ENCODE assay signal across 19 cellular contexts in genomic region chr17:51147641-51148040, GRCh38. TPM values are rescaled to one million over a fixed set of nuclear protein-coding genes. Genes with fewer than 3 reads are reported as not detected.
DNase-seq lines count a peak whose midpoint lies in the region; ATAC-seq, FAIRE-seq and TF ChIP-seq lines count a peak whose summit lies in the region.
"Had no signal": no experiment of that assay in that cellular context is flagged by ENCODE, and none has a peak within 500 bp of the region (broad histone marks: within the 10 kb centered on the region; RNA-seq: fewer than 3 reads in every experiment).

No MANE protein-coding gene starts in this region.

- no peak for TF ChIP-seq POLR2A in endothelial cell of umbilical vein (IDR thresholded peaks at IDR 0.05; ENCODE audit: low read depth, low read length)

- dilution Hi-C loops in endothelial cell of umbilical vein (cut with MboI; ENCODE audit: extremely low pct_ligation_motif_present, low sequenced_read_pairs): no loop called here

- H3K27me3 Mint-ChIP-seq in activated CD8-positive, alpha-beta T cell treated with anti-CD3 and anti-CD28 coated beads for 36 hours: no peaks in the 10 kb centered on the region
- H3K27me3 Mint-ChIP-seq in activated CD8-positive, alpha-beta T cell treated with anti-CD3 and anti-CD28 coated beads, Interleukin-2, amount 10 ng/mL, durations not matched to agents 7 days and 5 days (ENCODE audit: low read depth): no peaks in the 10 kb centered on the region
- H3K27me3 Mint-ChIP-seq: CD8-positive, alpha-beta memory T cell had no signal

- peak overlapping the region; percentile 64 for H3K27ac Mint-ChIP-seq in activated CD8-positive, alpha-beta T cell treated with anti-CD3 and anti-CD28 coated beads for 36 hours
- H3K27ac Mint-ChIP-seq in activated CD8-positive, alpha-beta T cell treated with anti-CD3 and anti-CD28 coated beads, Interleukin-2, amount 10 ng/mL, durations not matched to agents 7 days and 5 days: no peak overlapping the region

- no peaks in the 10 kb centered on the region for H4K20me1 ChIP-seq in endothelial cell of umbilical vein (replicated peaks; ENCODE audit: control insufficient read depth, extremely low read depth, insufficient read depth, low read length)

- POLR2A ChIA-PET in activated CD8-positive, alpha-beta T cell treated with anti-CD3 and anti-CD28 coated beads for 36 hours (lab: Charles Lee): interaction anchor here (1.0 kb wide), 1 partner anchor 27 kb away, joined by 4 read pairs; the partner anchor contains the start of gene SPAG9
- POLR2A ChIA-PET in activated CD8-positive, alpha-beta T cell treated with anti-CD3 and anti-CD28 coated beads, Interleukin-2, amount 10 ng/mL, durations not matched to agents 7 days and 5 days (lab: Charles Lee): interaction anchor here (1.0 kb wide), 1 partner anchor 27 kb away, joined by 3 read pairs; the partner anchor contains the start of gene SPAG9
- POLR2A ChIA-PET in endothelial cell of umbilical vein (lab: Charles Lee): interaction anchor here (0.7 kb wide), 1 partner anchor 147 kb away, joined by 3 read pairs; no protein-coding TSS in a partner anchor

- H3K4me2 ChIP-seq in endothelial cell of umbilical vein (ENCODE audit: insufficient read depth, low read length): no peak overlapping the region

- H3K4me3 Mint-ChIP-seq in activated CD8-positive, alpha-beta T cell treated with anti-CD3 and anti-CD28 coated beads for 36 hours: no peak overlapping the region
- no peak overlapping the region for H3K4me3 Mint-ChIP-seq in activated CD8-positive, alpha-beta T cell treated with anti-CD3 and anti-CD28 coated beads, Interleukin-2, amount 10 ng/mL, durations not matched to agents 7 days and 5 days
- H3K4me3 Mint-ChIP-seq: CD8-positive, alpha-beta memory T cell had no signal

- H3K27ac ChIP-seq in endothelial cell of umbilical vein (ENCODE audit: insufficient read depth, low read depth, low read length) (no peak overlapping the region), psoas muscle (no peak overlapping the region)
- H3K27ac ChIP-seq: brain microvascular endothelial cell, dorsolateral prefrontal cortex had no signal

- H3K4me3 ChIP-seq in endothelial cell of umbilical vein (replicated peaks in 1 of 3; ENCODE audit: insufficient read depth in 1 of 3, low read depth in 1 of 3, low read length in 3 of 3): no peak overlapping the region
- no peak overlapping the region for H3K4me3 ChIP-seq in psoas muscle
- H3K4me3 ChIP-seq: dorsolateral prefrontal cortex had no signal

- H3K9me3 ChIP-seq in endothelial cell of umbilical vein (replicated peaks; ENCODE audit: control insufficient read depth, insufficient read depth, low read length): no peaks in the 10 kb centered on the region
- no peaks in the 10 kb centered on the region for H3K9me3 ChIP-seq in psoas muscle

- BruUV-seq in endothelial cell of umbilical vein (replicated peaks; lab: Mats Ljungman, UMichigan): no TSS peak

- no peaks in the 10 kb centered on the region for H3K79me2 ChIP-seq in endothelial cell of umbilical vein (ENCODE audit: control insufficient read depth, insufficient read depth, low read length)

- H3K27me3 ChIP-seq in endothelial cell of umbilical vein (ENCODE audit: control insufficient read depth in 2 of 2, insufficient read depth in 2 of 2, low read length in 2 of 2) (no peaks in the 10 kb centered on the region), psoas muscle (ENCODE audit: insufficient read depth in 3 of 3, low read length in 2 of 3) (no peaks in the 10 kb centered on the region)
- H3K27me3 ChIP-seq: brain microvascular endothelial cell, dorsolateral prefrontal cortex had no signal

- no peak overlapping the region for H3K9ac ChIP-seq in endothelial cell of umbilical vein (replicated peaks; ENCODE audit: extremely low read depth, insufficient read depth, low read length)

- DNase-seq in activated CD8-positive, alpha-beta T cell treated with anti-CD3 and anti-CD28 coated beads for 36 hours: peak; percentile 21
- no peak for DNase-seq in activated CD8-positive, alpha-beta T cell treated with anti-CD3 and anti-CD28 coated beads, Interleukin-2, amount 10 ng/mL, durations not matched to agents 7 days and 5 days
- DNase-seq in M059J (ENCODE audit: low read depth) (peak; percentile 46), endothelial cell of umbilical vein (ENCODE audit: low read depth, low spot score) (no peak), 8988T (no peak), psoas muscle (no peak)
- no peak for DNase-seq in stimulated activated naive CD8-positive, alpha-beta T cell treated with anti-CD3 and anti-CD28 coated beads, Interleukin-15, Interleukin-2, amounts not matched to agents 100 U/mL and 50 U/mL, for 24 hours
- DNase-seq: brain microvascular endothelial cell; CD8-positive, alpha-beta memory T cell; dorsolateral prefrontal cortex; KBM-7; NCI-H1417 treated with DMSO at 0.1 percent for 48 hours; NCI-H446 treated with DMSO at 0.1 percent for 48 hours; SHP77; stimulated activated CD4-positive, alpha-beta T cell treated with anti-CD3 and anti-CD28 coated beads, Interleukin-4, amount 100 ng/mL, for 24 hours; T-helper 9 cell had no signal

- H3K36me3 Mint-ChIP-seq in activated CD8-positive, alpha-beta T cell treated with anti-CD3 and anti-CD28 coated beads for 36 hours (ENCODE audit: low read depth): no peaks in the 10 kb centered on the region
- H3K36me3 Mint-ChIP-seq in activated CD8-positive, alpha-beta T cell treated with anti-CD3 and anti-CD28 coated beads, Interleukin-2, amount 10 ng/mL, durations not matched to agents 7 days and 5 days (ENCODE audit: low read depth): no peaks in the 10 kb centered on the region
- H3K36me3 Mint-ChIP-seq: CD8-positive, alpha-beta memory T cell had no signal

- 67 to 75% (median 73%) methylated on average over 4 of the region's 4 CpGs for WGBS in psoas muscle, 3 donors

- no peak overlapping the region for H2AFZ ChIP-seq in endothelial cell of umbilical vein (ENCODE audit: low read depth, low read length)

- intact Hi-C loops in activated CD8-positive, alpha-beta T cell treated with anti-CD3 and anti-CD28 coated beads for 36 hours (cut with micrococcal nuclease): no loop called here
- intact Hi-C loops in endothelial cell of umbilical vein (cut with micrococcal nuclease) (no loop called here), psoas muscle (cut with DNase I) (no loop called here)

- H3K4me1 ChIP-seq in endothelial cell of umbilical vein (ENCODE audit: control insufficient read depth, extremely low read depth, insufficient read depth, low read length): peaks cover 2% of the 10 kb centered on the region
- H3K4me1 ChIP-seq in psoas muscle: peaks cover 4% of the 10 kb centered on the region

- H3K4me1 Mint-ChIP-seq in activated CD8-positive, alpha-beta T cell treated with anti-CD3 and anti-CD28 coated beads for 36 hours (ENCODE audit: low read depth): peaks cover 15% of the 10 kb centered on the region
- H3K4me1 Mint-ChIP-seq in activated CD8-positive, alpha-beta T cell treated with anti-CD3 and anti-CD28 coated beads, Interleukin-2, amount 10 ng/mL, durations not matched to agents 7 days and 5 days (ENCODE audit: low read depth): peaks cover 4% of the 10 kb centered on the region
- H3K4me1 Mint-ChIP-seq: CD8-positive, alpha-beta memory T cell had no signal

- no peaks in the 10 kb centered on the region for H3K9me3 Mint-ChIP-seq in activated CD8-positive, alpha-beta T cell treated with anti-CD3 and anti-CD28 coated beads for 36 hours
- no peaks in the 10 kb centered on the region for H3K9me3 Mint-ChIP-seq in activated CD8-positive, alpha-beta T cell treated with anti-CD3 and anti-CD28 coated beads, Interleukin-2, amount 10 ng/mL, durations not matched to agents 7 days and 5 days (ENCODE audit: insufficient read depth)
- H3K9me3 Mint-ChIP-seq: CD8-positive, alpha-beta memory T cell had no signal

- CTCF ChIA-PET in activated CD8-positive, alpha-beta T cell treated with anti-CD3 and anti-CD28 coated beads for 36 hours (lab: Charles Lee): interaction anchor here (0.6 to 2.1 kb wide), 4 partner anchors 16 to 281 kb away, joined by 3 to 8 read pairs (median 3); partner anchors contain the start of gene TOB1
- CTCF ChIA-PET in activated CD8-positive, alpha-beta T cell treated with anti-CD3 and anti-CD28 coated beads, Interleukin-2, amount 10 ng/mL, durations not matched to agents 7 days and 5 days (lab: Charles Lee): interaction anchor here (3.2 kb wide), 1 partner anchor 148 kb away, joined by 14 read pairs; no protein-coding TSS in a partner anchor
- CTCF ChIA-PET in endothelial cell of umbilical vein (lab: Charles Lee): interaction anchor here (0.6 to 1.0 kb wide), 2 partner anchors 30 to 147 kb away, joined by 3 to 5 read pairs; no protein-coding TSS in a partner anchor

- H3K36me3 ChIP-seq in endothelial cell of umbilical vein (ENCODE audit: control insufficient read depth in 2 of 2, extremely low read depth in 1 of 2, insufficient read depth in 2 of 2, low read length in 2 of 2) (no peaks in the 10 kb centered on the region), psoas muscle (ENCODE audit: insufficient read depth in 1 of 2, low read depth in 1 of 2) (no peaks in the 10 kb centered on the region)
- H3K36me3 ChIP-seq: brain microvascular endothelial cell had no signal

- no peak for TF ChIP-seq CTCF in activated CD8-positive, alpha-beta T cell treated with anti-CD3 and anti-CD28 coated beads for 36 hours (IDR thresholded peaks at IDR 0.05)
- TF ChIP-seq CTCF in endothelial cell of umbilical vein (IDR thresholded peaks at IDR 0.05; ENCODE audit: extremely low read depth in 1 of 2, insufficient read depth in 1 of 2, low read depth in 1 of 2, low read length in 2 of 2) (no peak), psoas muscle (IDR thresholded peaks at IDR 0.05) (no peak)

- peak; percentile 4 for FAIRE-seq in endothelial cell of umbilical vein (lab: Jason Lieb, UNC)
- FAIRE-seq: GM12891 had no signal

- ATAC-seq in activated CD8-positive, alpha-beta T cell treated with anti-CD3 and anti-CD28 coated beads for 36 hours: peak; percentile 60
- no peak for ATAC-seq in activated CD8-positive, alpha-beta T cell treated with anti-CD3 and anti-CD28 coated beads, Interleukin-2, amount 10 ng/mL, durations not matched to agents 7 days and 5 days
- peak; percentile 52 for ATAC-seq in stimulated activated naive CD8-positive, alpha-beta T cell treated with anti-CD3 and anti-CD28 coated beads, Interleukin-15, Interleukin-2, amounts not matched to agents 100 U/mL and 50 U/mL, for 24 hours
- ATAC-seq in psoas muscle (no peak), HG03378 (IDR thresholded peaks at IDR 0.05; ENCODE audit: unreplicated experiment) (no peak)
- ATAC-seq: esophagus mucosa had no signal

- H3K9me1 ChIP-seq in endothelial cell of umbilical vein (replicated peaks; ENCODE audit: control insufficient read depth, extremely low read depth, insufficient read depth, low read length): no peaks in the 10 kb centered on the region

RNA-seq across cellular contexts. Expression of gene NME1, which starts 5.7 kb away (rescaled TPM):
- 100 to 1,000 TPM; 296 to 301 TPM for total RNA-seq in activated CD8-positive, alpha-beta T cell treated with anti-CD3 and anti-CD28 coated beads for 36 hours
- 100 to 1,000 TPM; 148 to 150 TPM for total RNA-seq in activated CD8-positive, alpha-beta T cell treated with anti-CD3 and anti-CD28 coated beads, Interleukin-2, amount 10 ng/mL, durations not matched to agents 7 days and 5 days
- 171 and 178 TPM in 2 replicates for total RNA-seq in M059J (2014; rRNA removed; shearing (Covaris generic))
- total RNA-seq in endothelial cell of umbilical vein (214 and 215 TPM in 2 replicates), psoas muscle (10 to 100 TPM; 29.3 to 75.0 (median 50.9) TPM)
- polyA plus RNA-seq in endothelial cell of umbilical vein (266 and 326 TPM in 2 replicates), psoas muscle (100 to 1,000 TPM in 1 of 3 donors, 10 to 100 TPM in 2; 55.8 to 328 (median 71.1) TPM)
- 315 and 403 TPM in 2 replicates for polyA plus RNA-seq in endothelial cell of umbilical vein (2011; cell fraction: cytosol; rRNA removed)
- 134 and 163 TPM in 2 replicates for polyA plus RNA-seq in endothelial cell of umbilical vein (2011; cell fraction: nucleus; rRNA removed)
- 222 and 302 TPM in 2 replicates for polyA plus RNA-seq in endothelial cell of umbilical vein (2012)
- 106 and 107 TPM in 2 replicates for polyA minus RNA-seq in endothelial cell of umbilical vein
- polyA minus RNA-seq in endothelial cell of umbilical vein (2011; cell fraction: cytosol; rRNA and poly(A)+ RNA removed): 75.4 TPM
- 18.8 and 21.3 TPM in 2 replicates for polyA minus RNA-seq in endothelial cell of umbilical vein (2011; cell fraction: nucleus; rRNA and poly(A)+ RNA removed)

RNA-seq across cellular contexts. Expression of gene NME2, which starts 18.6 kb away (rescaled TPM):
- 100 to 1,000 TPM; 927 to 948 TPM for total RNA-seq in activated CD8-positive, alpha-beta T cell treated with anti-CD3 and anti-CD28 coated beads for 36 hours
- total RNA-seq in activated CD8-positive, alpha-beta T cell treated with anti-CD3 and anti-CD28 coated beads, Interleukin-2, amount 10 ng/mL, durations not matched to agents 7 days and 5 days: 100 to 1,000 TPM; 502 to 542 TPM
- total RNA-seq in M059J (2014; rRNA removed; shearing (Covaris generic)): 491 and 573 TPM in 2 replicates
- total RNA-seq in endothelial cell of umbilical vein (555 and 565 TPM in 2 replicates), psoas muscle (100 to 1,000 TPM; 334 to 550 (median 422) TPM)
- polyA plus RNA-seq in endothelial cell of umbilical vein (677 and 833 TPM in 2 replicates), psoas muscle (1,000 to 10,000 TPM in 1 of 3 donors, 100 to 1,000 TPM in 2; 607 to 1,336 (median 718) TPM)
- 796 and 815 TPM in 2 replicates for polyA plus RNA-seq in endothelial cell of umbilical vein (2011; cell fraction: cytosol; rRNA removed)
- 217 and 247 TPM in 2 replicates for polyA plus RNA-seq in endothelial cell of umbilical vein (2011; cell fraction: nucleus; rRNA removed)
- polyA plus RNA-seq in endothelial cell of umbilical vein (2012): 900 and 1,058 TPM in 2 replicates
- polyA minus RNA-seq in endothelial cell of umbilical vein: 187 and 204 TPM in 2 replicates
- polyA minus RNA-seq in endothelial cell of umbilical vein (2011; cell fraction: cytosol; rRNA and poly(A)+ RNA removed): 242 TPM
- 34.2 and 52.2 TPM in 2 replicates for polyA minus RNA-seq in endothelial cell of umbilical vein (2011; cell fraction: nucleus; rRNA and poly(A)+ RNA removed)

RNA-seq across cellular contexts. Expression of gene SPAG9, which starts 27.0 kb away (rescaled TPM):
- total RNA-seq in activated CD8-positive, alpha-beta T cell treated with anti-CD3 and anti-CD28 coated beads for 36 hours: 10 to 100 TPM; 54.3 to 59.8 TPM
- total RNA-seq in activated CD8-positive, alpha-beta T cell treated with anti-CD3 and anti-CD28 coated beads, Interleukin-2, amount 10 ng/mL, durations not matched to agents 7 days and 5 days: 10 to 100 TPM; 39.2 to 42.1 TPM
- 29.9 and 43.9 TPM in 2 replicates for total RNA-seq in M059J (2014; rRNA removed; shearing (Covaris generic))
- 73.5 and 75.0 TPM in 2 replicates for total RNA-seq in endothelial cell of umbilical vein
- polyA plus RNA-seq in endothelial cell of umbilical vein: 13.1 and 16.5 TPM in 2 replicates
- 13.7 and 15.8 TPM in 2 replicates for polyA plus RNA-seq in endothelial cell of umbilical vein (2011; cell fraction: cytosol; rRNA removed)
- polyA plus RNA-seq in endothelial cell of umbilical vein (2011; cell fraction: nucleus; rRNA removed): 88.6 and 102 TPM in 2 replicates
- 54.2 and 63.3 TPM in 2 replicates for polyA plus RNA-seq in endothelial cell of umbilical vein (2012)
- polyA minus RNA-seq in endothelial cell of umbilical vein: 80.7 and 108 TPM in 2 replicates
- 26.9 TPM for polyA minus RNA-seq in endothelial cell of umbilical vein (2011; cell fraction: cytosol; rRNA and poly(A)+ RNA removed)
- polyA minus RNA-seq in endothelial cell of umbilical vein (2011; cell fraction: nucleus; rRNA and poly(A)+ RNA removed): 99.5 and 126 TPM in 2 replicates
- total RNA-seq in psoas muscle: 100 to 1,000 TPM in 3 of 4 donors, 10 to 100 TPM in 1; 82.1 to 133 (median 121) TPM
- 10 to 100 TPM; 34.8 to 92.1 (median 54.1) TPM for polyA plus RNA-seq in psoas muscle

Comparison
In these comparisons a context has a peak if more than half of its experiments do, and no peak if none do; other contexts are left out.
1. ATAC-seq: peak in activated CD8-positive, alpha-beta T cell treated with anti-CD3 and anti-CD28 coated beads for 36 hours (single experiment) and stimulated activated naive CD8-positive, alpha-beta T cell treated with anti-CD3 and anti-CD28 coated beads, Interleukin-15, Interleukin-2, amounts not matched to agents 100 U/mL and 50 U/mL, for 24 hours (single experiment); none in activated CD8-positive, alpha-beta T cell treated with anti-CD3 and anti-CD28 coated beads, Interleukin-2, amount 10 ng/mL, durations not matched to agents 7 days and 5 days (single experiment), psoas muscle (0 of 4) and HG03378 (single experiment).
2. DNase-seq: peak in activated CD8-positive, alpha-beta T cell treated with anti-CD3 and anti-CD28 coated beads for 36 hours (single experiment) and M059J (single experiment); none in activated CD8-positive, alpha-beta T cell treated with anti-CD3 and anti-CD28 coated beads, Interleukin-2, amount 10 ng/mL, durations not matched to agents 7 days and 5 days (single experiment), endothelial cell of umbilical vein (single experiment), stimulated activated naive CD8-positive, alpha-beta T cell treated with anti-CD3 and anti-CD28 coated beads, Interleukin-15, Interleukin-2, amounts not matched to agents 100 U/mL and 50 U/mL, for 24 hours (single experiment), 8988T (single experiment) and psoas muscle (0 of 2).